In the genomic region with DNA sequence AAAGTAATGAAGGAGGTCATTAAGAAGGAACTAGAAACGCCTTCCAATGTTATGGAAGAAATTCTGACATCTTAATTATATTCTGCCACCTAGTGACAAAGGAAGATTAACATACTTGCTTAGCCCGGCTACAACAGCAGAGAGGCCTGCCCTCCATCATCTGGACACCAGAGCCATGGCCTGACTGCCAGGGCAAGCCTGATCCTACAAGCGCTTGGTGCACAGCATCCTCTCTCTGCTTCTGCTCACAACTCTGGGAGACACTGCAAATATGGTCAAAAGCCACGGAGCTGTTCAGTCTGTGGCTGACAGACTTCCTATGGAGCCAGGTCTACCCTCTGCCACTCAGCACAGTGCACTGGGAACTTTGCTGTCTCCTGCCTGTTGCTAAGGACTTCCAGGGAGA, we compare ENCODE assay signal across 8 cellular contexts.
A peak's percentile ranks its signal among the peaks of the same experiment; 100 is the strongest.
DNase-seq lines count a peak whose midpoint lies in the region; ATAC-seq and TF ChIP-seq lines count a peak whose summit lies in the region.

No MANE protein-coding gene starts in this region.

- no peak overlapping the region for H3K4me2 ChIP-seq in OCI-LY1 (ENCODE audit: low read length)
- peak overlapping the region; percentile 25 for H3K4me2 ChIP-seq in smooth muscle cell

- H3F3A ChIP-seq in OCI-LY1 (ENCODE audit: insufficient read depth, low read length) (no peaks in the 10 kb centered on the region), smooth muscle cell (ENCODE audit: low read depth) (peaks cover 5% of the 10 kb centered on the region)

- H3K36me3 ChIP-seq in OCI-LY1 (ENCODE audit: insufficient read depth, low read length) (no peaks in the 10 kb centered on the region), smooth muscle cell (ENCODE audit: low read depth) (no peaks in the 10 kb centered on the region)

- DNase-seq in DMS79 (lab: John Stamatoyannopoulos, UW) (peak; percentile 4), T47D (ENCODE audit: low read depth in 1 of 2, low spot score in 1 of 2) (peak; percentile 73 to 80), inferior parietal cortex (ENCODE audit: extremely low spot score) (peak; percentile 82), smooth muscle cell (lab: John Stamatoyannopoulos, UW; ENCODE audit: unreplicated experiment) (peak; percentile 6), activated gamma-delta T cell treated with Interleukin-2 at 50 U/mL for 16 hours (no peak)

- H3K79me2 ChIP-seq in OCI-LY1 (ENCODE audit: insufficient read depth, low read length) (no peaks in the 10 kb centered on the region), smooth muscle cell (ENCODE audit: low read depth) (no peaks in the 10 kb centered on the region)

- in situ Hi-C loops in T47D (cut with HindIII; ENCODE audit: low pct_unique_long_range_greater_than_20kb, low sequenced_read_pairs): no loop called here

- peak; percentile 79 for ATAC-seq in GM19372 (IDR thresholded peaks at IDR 0.05; ENCODE audit: low read depth, unreplicated experiment)
- ATAC-seq in HG03571 (IDR thresholded peaks at IDR 0.05; ENCODE audit: unreplicated experiment): peak; percentile 69

- H2AFZ ChIP-seq in OCI-LY1 (ENCODE audit: low read length): peak overlapping the region; percentile 35
- H2AFZ ChIP-seq in smooth muscle cell (ENCODE audit: low read depth): no peak overlapping the region

- H3K9me3 ChIP-seq in OCI-LY1 (ENCODE audit: low read length) (no peaks in the 10 kb centered on the region), smooth muscle cell (replicated peaks; ENCODE audit: low read depth) (no peaks in the 10 kb centered on the region)

- H3K27me3 ChIP-seq in OCI-LY1 (ENCODE audit: insufficient read depth, low read length) (no peaks in the 10 kb centered on the region), smooth muscle cell (ENCODE audit: low read depth) (no peaks in the 10 kb centered on the region)

- H3K4me1 ChIP-seq in OCI-LY1 (ENCODE audit: insufficient read depth, low read length, severe bottlenecking) (peaks cover 13% of the 10 kb centered on the region), smooth muscle cell (ENCODE audit: low read depth) (peaks cover 4% of the 10 kb centered on the region)

- peak; percentile 67 for TF ChIP-seq CTCF in OCI-LY1 (IDR thresholded peaks at IDR 0.05; ENCODE audit: low read length)
- peak; percentile 40 for TF ChIP-seq CTCF in smooth muscle cell (IDR thresholded peaks at IDR 0.05; ENCODE audit: borderline replicate concordance, insufficient read depth, poor library complexity, severe bottlenecking)

- no peak overlapping the region for H3K27ac ChIP-seq in OCI-LY1 (ENCODE audit: low read depth, low read length, poor library complexity, severe bottlenecking)
- H3K27ac ChIP-seq in smooth muscle cell (ENCODE audit: low read depth): no peak overlapping the region

- 12% methylated on average over 4 of the region's 4 CpGs for WGBS in smooth muscle cell (ENCODE audit: low lambda C conversion rate)

- no peak overlapping the region for H3K4me3 ChIP-seq in OCI-LY1 (ENCODE audit: low read depth, low read length, poor library complexity, severe bottlenecking)
- no peak overlapping the region for H3K4me3 ChIP-seq in smooth muscle cell

- H3K9ac ChIP-seq in OCI-LY1 (ENCODE audit: low read length) (no peak overlapping the region), smooth muscle cell (ENCODE audit: low read depth) (no peak overlapping the region)

- H4K20me1 ChIP-seq in OCI-LY1 (ENCODE audit: insufficient read depth, low read length) (no peaks in the 10 kb centered on the region), smooth muscle cell (ENCODE audit: low read depth) (no peaks in the 10 kb centered on the region)

- no peaks in the 10 kb centered on the region for H3K9me2 ChIP-seq in OCI-LY1 (ENCODE audit: low read depth, low read length)
